ENCODE assay signal across 29 cellular contexts in the genomic region with DNA sequence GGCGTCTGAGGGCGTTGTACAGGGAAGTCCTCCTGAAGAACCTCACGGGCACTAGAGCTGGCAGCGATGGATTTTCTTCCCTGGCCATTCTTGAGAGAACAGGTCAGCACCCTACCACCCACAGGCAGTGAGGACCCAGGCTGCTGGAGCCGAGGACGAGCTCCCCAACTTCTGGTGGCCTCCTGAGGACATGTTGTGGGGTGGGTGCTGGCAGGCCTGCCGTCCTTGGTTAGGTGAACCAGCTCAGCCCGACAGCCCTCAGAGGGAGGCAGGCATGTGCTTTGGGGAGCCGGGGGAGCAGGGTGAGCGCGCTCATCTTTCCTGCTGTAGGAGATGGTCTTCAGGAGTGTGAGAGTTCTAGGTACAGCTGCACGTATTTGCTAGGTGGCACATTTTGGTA.
"Had no signal": no experiment of that assay in that cellular context is flagged by ENCODE, and none has a peak within 500 bp of the region (broad histone marks: within the 10 kb centered on the region; RNA-seq: fewer than 3 reads in every experiment).

No MANE protein-coding gene starts in this region.

- H3K9me3 Mint-ChIP-seq: activated naive CD4-positive, alpha-beta T cell treated with anti-CD3 and anti-CD28 coated beads, Interleukin-2, amount 50 U/mL, for 72 hours; activated T-cell treated with anti-CD3 and anti-CD28 coated beads, Interleukin-2, amount 50 U/mL, for 72 hours; dendritic cell treated with granulocyte-macrophage colony-stimulating factor and Interleukin-4, amounts not matched to agents 40 ng/mL and 50 ng/mL, for 4 days; naive B cell; nephron progenitor cell; stimulated activated naive B cell treated with anti-CD40 and anti-IgM and Interleukin-4, amounts not matched to agents 10 μg/mL and 1 μg/mL and 100 μg/mL, for 72 hours had no signal

- H3K36me3 Mint-ChIP-seq: activated naive CD4-positive, alpha-beta T cell treated with anti-CD3 and anti-CD28 coated beads, Interleukin-2, amount 50 U/mL, for 72 hours; naive B cell; stimulated activated naive B cell treated with anti-CD40 and anti-IgM and Interleukin-4, amounts not matched to agents 10 μg/mL and 1 μg/mL and 100 μg/mL, for 72 hours had no signal

- H3K36me3 ChIP-seq: cardiac muscle cell, neutrophil, ovary had no signal

- H3K4me3 ChIP-seq: body of pancreas, cardiac muscle cell, esophagus squamous epithelium, heart right ventricle, left lung, ovary, stomach, upper lobe of left lung had no signal

- H3K4me3 Mint-ChIP-seq: activated CD4-positive, alpha-beta T cell treated with anti-CD3 and anti-CD28 coated beads for 36 hours; activated T-cell treated with anti-CD3 and anti-CD28 coated beads, Interleukin-2, amount 50 U/mL, for 72 hours; dendritic cell treated with granulocyte-macrophage colony-stimulating factor and Interleukin-4, amounts not matched to agents 40 ng/mL and 50 ng/mL, for 4 days; naive B cell; nephron progenitor cell; stimulated activated naive B cell treated with anti-CD40 and anti-IgM and Interleukin-4, amounts not matched to agents 10 μg/mL and 1 μg/mL and 100 μg/mL, for 72 hours had no signal

- DNase-seq: activated CD4-positive, alpha-beta T cell treated with anti-CD3 and anti-CD28 coated beads for 36 hours; activated CD4-positive, alpha-beta T cell treated with anti-CD3 and anti-CD28 coated beads, Interleukin-2, amount 50 U/mL, for 4 hours; activated CD4-positive, CD25-positive, alpha-beta regulatory T cell; activated naive CD4-positive, alpha-beta T cell; activated T-cell treated with anti-CD3 and anti-CD28 coated beads for 4 hours; activated T-cell treated with anti-CD3 and anti-CD28 coated beads, Interleukin-2, amount 50 U/mL, for 72 hours; anterior cingulate cortex; body of pancreas; effector CD4-positive, alpha-beta T cell; esophagus squamous epithelium; foreskin melanocyte; heart right ventricle; left lung; naive B cell; nephron progenitor cell; retina; small intestine; stimulated activated CD4-positive, alpha-beta T cell treated with anti-CD3 and anti-CD28 coated beads, Interleukin-4, amount 100 ng/mL, for 4 hours; stimulated activated CD8-positive, alpha-beta memory T cell treated with anti-CD3 and anti-CD28 coated beads, Interleukin-4, amount 100 ng/mL, for 48 hours; stimulated activated naive B cell treated with anti-CD40 and anti-IgM and Interleukin-4, amounts not matched to agents 10 μg/mL and 1 μg/mL and 100 μg/mL, for 72 hours; stomach; upper lobe of left lung had no signal

- H3K27ac ChIP-seq: body of pancreas, cardiac muscle cell, left lung, neutrophil, ovary had no signal

- H3K9me3 ChIP-seq: body of pancreas, esophagus squamous epithelium, heart right ventricle, left lung, neutrophil, ovary, stomach, upper lobe of left lung had no signal

- H3K27me3 Mint-ChIP-seq: activated CD4-positive, alpha-beta T cell treated with anti-CD3 and anti-CD28 coated beads for 36 hours; stimulated activated naive B cell treated with anti-CD40 and anti-IgM and Interleukin-4, amounts not matched to agents 10 μg/mL and 1 μg/mL and 100 μg/mL, for 72 hours had no signal

- ATAC-seq: activated CD4-positive, alpha-beta T cell treated with anti-CD3 and anti-CD28 coated beads for 36 hours; activated naive CD4-positive, alpha-beta T cell treated with anti-CD3 and anti-CD28 coated beads, Interleukin-2, amount 50 U/mL, for 72 hours; activated T-cell treated with anti-CD3 and anti-CD28 coated beads, Interleukin-2, amount 50 U/mL, for 72 hours; body of pancreas; heart right ventricle; left lung; sciatic nerve; stimulated activated naive B cell treated with anti-CD40 and anti-IgM and Interleukin-4, amounts not matched to agents 10 μg/mL and 1 μg/mL and 100 μg/mL, for 72 hours had no signal

- H3K27ac Mint-ChIP-seq: activated CD4-positive, alpha-beta T cell treated with anti-CD3 and anti-CD28 coated beads for 36 hours; activated naive CD4-positive, alpha-beta T cell treated with anti-CD3 and anti-CD28 coated beads, Interleukin-2, amount 50 U/mL, for 72 hours; activated T-cell treated with anti-CD3 and anti-CD28 coated beads, Interleukin-2, amount 50 U/mL, for 72 hours; dendritic cell treated with granulocyte-macrophage colony-stimulating factor and Interleukin-4, amounts not matched to agents 40 ng/mL and 50 ng/mL, for 4 days; nephron progenitor cell; progenitor cell of endocrine pancreas; stimulated activated naive B cell treated with anti-CD40 and anti-IgM and Interleukin-4, amounts not matched to agents 10 μg/mL and 1 μg/mL and 100 μg/mL, for 72 hours had no signal

- H3K27me3 ChIP-seq: body of pancreas, esophagus squamous epithelium, heart right ventricle, left lung, ovary, stomach, upper lobe of left lung had no signal

- H3K4me1 Mint-ChIP-seq: activated CD4-positive, alpha-beta T cell treated with anti-CD3 and anti-CD28 coated beads for 36 hours had no signal
